Comparison of ENCODE assay signal across 8 cellular contexts in genomic region chr1:205631010-205631726, GRCh38. TPM values are rescaled to one million over a fixed set of nuclear protein-coding genes. Genes with fewer than 3 reads are reported as not detected.
DNase-seq lines count a peak whose midpoint lies in the region; ATAC-seq and TF ChIP-seq lines count a peak whose summit lies in the region.

No MANE protein-coding gene starts in this region.

- DNase-seq in ELF-1 (ENCODE audit: low read depth, low spot score) (peak; percentile 89), H7 (peak; percentile 96), LoVo (ENCODE audit: low spot score) (peak; percentile 74), RPMI8226 (peak; percentile 92), fibroblast of pulmonary artery (ENCODE audit: low read depth) (peak; percentile 64)
- DNase-seq in activated T-helper 2 cell treated with anti-CD3 and anti-CD28 coated beads, Interferon-gamma antibody, Interleukin-2, Interleukin-4, amounts not matched to agents 10 μg/mL and 5 μg/mL and 100 μg/mL, durations not matched to agents 14 hours and 24 hours and 36 hours (ENCODE audit: low spot score) = peak; percentile 85
- DNase-seq in stimulated activated naive CD8-positive, alpha-beta T cell treated with anti-CD3 and anti-CD28 coated beads, Interleukin-15, amount 100 ng/mL, for 72 hours = peak; percentile 87 to 93

- intact Hi-C loops in activated T-helper 2 cell treated with anti-CD3 and anti-CD28 coated beads, Interferon-gamma antibody, Interleukin-2, Interleukin-4, amounts not matched to agents 10 μg/mL and 5 μg/mL and 100 μg/mL, durations not matched to agents 14 hours and 24 hours and 36 hours (cut with micrococcal nuclease) = loop anchor here (1.0 to 5.0 kb wide), 4 partner anchors 20 to 141 kb away; no protein-coding TSS in a partner anchor

- H3F3A ChIP-seq in neural cell (ENCODE audit: insufficient read depth, low read length, poor library complexity, severe bottlenecking) = no peaks in the 10 kb centered on the region

- no peaks in the 10 kb centered on the region for H3K9me3 Mint-ChIP-seq in activated T-helper 2 cell treated with anti-CD3 and anti-CD28 coated beads, Interferon-gamma antibody, Interleukin-2, Interleukin-4, amounts not matched to agents 10 μg/mL and 5 μg/mL and 100 μg/mL, durations not matched to agents 14 hours and 24 hours and 36 hours
- H3K9me3 Mint-ChIP-seq in stimulated activated naive CD8-positive, alpha-beta T cell treated with anti-CD3 and anti-CD28 coated beads, Interleukin-15, amount 100 ng/mL, for 72 hours = no peaks in the 10 kb centered on the region

- no peaks in the 10 kb centered on the region for H4K20me1 ChIP-seq in neural cell (ENCODE audit: insufficient read depth)

- H2AFZ ChIP-seq in neural cell (ENCODE audit: low read depth, low read length) = peak overlapping the region; percentile 15

- no peak for TF ChIP-seq EP300 in neural cell (conservative IDR thresholded peaks at IDR 0.05; ENCODE audit: poor library complexity, severe bottlenecking)

- peak overlapping the region; percentile 99 for H3K27ac Mint-ChIP-seq in activated T-helper 2 cell treated with anti-CD3 and anti-CD28 coated beads, Interferon-gamma antibody, Interleukin-2, Interleukin-4, amounts not matched to agents 10 μg/mL and 5 μg/mL and 100 μg/mL, durations not matched to agents 14 hours and 24 hours and 36 hours
- peak overlapping the region; percentile 95 to 97 for H3K27ac Mint-ChIP-seq in stimulated activated naive CD8-positive, alpha-beta T cell treated with anti-CD3 and anti-CD28 coated beads, Interleukin-15, amount 100 ng/mL, for 72 hours

- TF ChIP-seq RAD21 in neural cell (conservative IDR thresholded peaks at IDR 0.05) = no peak

- peaks cover 2% of the 10 kb centered on the region for H3K27me3 Mint-ChIP-seq in activated T-helper 2 cell treated with anti-CD3 and anti-CD28 coated beads, Interferon-gamma antibody, Interleukin-2, Interleukin-4, amounts not matched to agents 10 μg/mL and 5 μg/mL and 100 μg/mL, durations not matched to agents 14 hours and 24 hours and 36 hours (ENCODE audit: low read depth)
- no peaks in the 10 kb centered on the region for H3K27me3 Mint-ChIP-seq in stimulated activated naive CD8-positive, alpha-beta T cell treated with anti-CD3 and anti-CD28 coated beads, Interleukin-15, amount 100 ng/mL, for 72 hours

- no peaks in the 10 kb centered on the region for H3K9me2 ChIP-seq in neural cell (ENCODE audit: insufficient read depth, low read length)

- peaks cover 34% of the 10 kb centered on the region for H3K79me2 ChIP-seq in neural cell (replicated peaks; ENCODE audit: insufficient read depth, low read length)

- TF ChIP-seq CTCF in fibroblast of pulmonary artery (IDR thresholded peaks at IDR 0.05; ENCODE audit: low read length, missing control alignments) (no peak), neural cell (IDR thresholded peaks at IDR 0.05; ENCODE audit: poor library complexity, severe bottlenecking) (no peak)

- H3K9me3 ChIP-seq in neural cell (ENCODE audit: low read length) = no peaks in the 10 kb centered on the region

- H3K9ac ChIP-seq in neural cell (ENCODE audit: low read length) = peak overlapping the region; percentile 76

- H3K36me3 ChIP-seq in H7 (replicated peaks; ENCODE audit: control insufficient read depth, insufficient read depth, low read length) (no peaks in the 10 kb centered on the region), neural cell (ENCODE audit: insufficient read depth, low read length) (no peaks in the 10 kb centered on the region)

- peak overlapping the region; percentile 81 for H3K4me3 ChIP-seq in H7 (ENCODE audit: insufficient read depth, low read depth, low read length)
- peak overlapping the region; percentile 86 for H3K4me3 ChIP-seq in fibroblast of pulmonary artery (replicated peaks; ENCODE audit: low read depth, low read length)
- H3K4me3 ChIP-seq in neural cell (ENCODE audit: low read length) = peak overlapping the region; percentile 88

- peak overlapping the region; percentile 69 for H3K27ac ChIP-seq in neural cell (ENCODE audit: low read length)

- ATAC-seq in stimulated activated naive CD8-positive, alpha-beta T cell treated with anti-CD3 and anti-CD28 coated beads, Interleukin-15, amount 100 ng/mL, for 72 hours = peak; percentile 86

- peaks cover 29% of the 10 kb centered on the region for H3K36me3 Mint-ChIP-seq in activated T-helper 2 cell treated with anti-CD3 and anti-CD28 coated beads, Interferon-gamma antibody, Interleukin-2, Interleukin-4, amounts not matched to agents 10 μg/mL and 5 μg/mL and 100 μg/mL, durations not matched to agents 14 hours and 24 hours and 36 hours (ENCODE audit: low read depth)

- peaks cover 38% of the 10 kb centered on the region for H3K4me1 Mint-ChIP-seq in activated T-helper 2 cell treated with anti-CD3 and anti-CD28 coated beads, Interferon-gamma antibody, Interleukin-2, Interleukin-4, amounts not matched to agents 10 μg/mL and 5 μg/mL and 100 μg/mL, durations not matched to agents 14 hours and 24 hours and 36 hours (ENCODE audit: low read depth)
- H3K4me1 Mint-ChIP-seq in stimulated activated naive CD8-positive, alpha-beta T cell treated with anti-CD3 and anti-CD28 coated beads, Interleukin-15, amount 100 ng/mL, for 72 hours = peaks cover 49% of the 10 kb centered on the region

- H3K4me2 ChIP-seq in neural cell (ENCODE audit: low read length) = peak overlapping the region; percentile 69

- peak overlapping the region; percentile 96 for H3K4me3 Mint-ChIP-seq in activated T-helper 2 cell treated with anti-CD3 and anti-CD28 coated beads, Interferon-gamma antibody, Interleukin-2, Interleukin-4, amounts not matched to agents 10 μg/mL and 5 μg/mL and 100 μg/mL, durations not matched to agents 14 hours and 24 hours and 36 hours (ENCODE audit: low read depth)
- H3K4me3 Mint-ChIP-seq in stimulated activated naive CD8-positive, alpha-beta T cell treated with anti-CD3 and anti-CD28 coated beads, Interleukin-15, amount 100 ng/mL, for 72 hours = peak overlapping the region; percentile 85 to 87

- H3K27me3 ChIP-seq in H7 (ENCODE audit: control insufficient read depth, insufficient read depth, low read length) (no peaks in the 10 kb centered on the region), neural cell (ENCODE audit: insufficient read depth, low read depth, low read length) (no peaks in the 10 kb centered on the region)

TF ChIP-seq in neural cell, 6 proteins besides CTCF, POLR2A, EP300 and RAD21:
- TF ChIP-seq SMC3 (conservative IDR thresholded peaks at IDR 0.05; ENCODE audit: poor library complexity) = no peak
- TF ChIP-seq MXI1 (conservative IDR thresholded peaks at IDR 0.05; ENCODE audit: poor library complexity, severe bottlenecking) = peak; percentile 88

RNA-seq across cellular contexts. Expression of gene ELK4, which starts 0.6 kb away (rescaled TPM):
- total RNA-seq in H7 (2014; rRNA removed; shearing (Covaris generic)) = 13.0 and 20.1 TPM in 2 replicates
- 68.8 and 80.3 TPM in 2 replicates for total RNA-seq in activated T-helper 2 cell treated with anti-CD3 and anti-CD28 coated beads, Interferon-gamma antibody, Interleukin-2, Interleukin-4, amounts not matched to agents 10 μg/mL and 5 μg/mL and 100 μg/mL, durations not matched to agents 14 hours and 24 hours and 36 hours
- 6.0 and 10.0 TPM in 2 replicates for polyA plus RNA-seq in neural cell
- 10.0 and 13.8 TPM in 2 replicates for polyA minus RNA-seq in neural cell

RNA-seq across cellular contexts. Expression of gene SLC45A3, which starts 49.1 kb away (rescaled TPM):
- total RNA-seq in H7 (2014; rRNA removed; shearing (Covaris generic)) = 19.2 and 20.7 TPM in 2 replicates
- total RNA-seq in activated T-helper 2 cell treated with anti-CD3 and anti-CD28 coated beads, Interferon-gamma antibody, Interleukin-2, Interleukin-4, amounts not matched to agents 10 μg/mL and 5 μg/mL and 100 μg/mL, durations not matched to agents 14 hours and 24 hours and 36 hours = 1.5 and 2.0 TPM in 2 replicates
- 0.53 and 0.72 TPM in 2 replicates for polyA plus RNA-seq in neural cell
- 0.73 and 1.3 TPM in 2 replicates for polyA minus RNA-seq in neural cell

Comparison
In these comparisons a context has a peak if more than half of its experiments do, and no peak if none do; other contexts are left out.
1. Peak in every context shown above with its lines: DNase-seq, ATAC-seq, H3K4me3 ChIP-seq and H3K27ac ChIP-seq.